8 cellular contexts compared by ENCODE assay signal in genomic region chr2:72887032-72887835, GRCh38. TPM values are rescaled to one million over a fixed set of nuclear protein-coding genes. Genes with fewer than 3 reads are reported as not detected.
DNase-seq lines count a peak whose midpoint lies in the region; ATAC-seq and TF ChIP-seq lines count a peak whose summit lies in the region.

Gene SPR (plus strand): TSS chr2:72887408. CDS start chr2:72887433, 25 bp downstream.

- peaks cover 31% of the 10 kb centered on the region for H3K27me3 ChIP-seq in CD4-positive, alpha-beta memory T cell (ENCODE audit: insufficient read depth, low read length)

- peaks cover 7% of the 10 kb centered on the region for H3K4me1 ChIP-seq in CD4-positive, alpha-beta memory T cell (ENCODE audit: insufficient read depth, low read length)

- no peak for TF ChIP-seq POLR2A in erythroblast (IDR thresholded peaks at IDR 0.05; ENCODE audit: low read length)

- no peaks in the 10 kb centered on the region for H3K9me3 ChIP-seq in CD4-positive, alpha-beta memory T cell (ENCODE audit: control insufficient read depth in 1 of 2, low read length in 2 of 2)

- H3K4me1 Mint-ChIP-seq in CD4-positive, alpha-beta memory T cell = peaks cover 3 to 10% (median 6%) of the 10 kb centered on the region in 4 donors

- peaks cover 0 to 3% (median 0%) of the 10 kb centered on the region in 8 donors for H3K9me3 Mint-ChIP-seq in CD4-positive, alpha-beta memory T cell

- no peaks in the 10 kb centered on the region for H3K36me3 Mint-ChIP-seq in CD4-positive, alpha-beta memory T cell

- ATAC-seq in GM19372 (IDR thresholded peaks at IDR 0.05; ENCODE audit: low read depth, unreplicated experiment) (peak; percentile 83), HG03457 (IDR thresholded peaks at IDR 0.05; ENCODE audit: unreplicated experiment) (peak; percentile 87)

- POLR2A ChIA-PET in CD4-positive, alpha-beta memory T cell (lab: Charles Lee; ENCODE audit: partially characterized antibody) = no interaction called here

- H3K27me3 Mint-ChIP-seq in CD4-positive, alpha-beta memory T cell = peaks cover 34 to 57% of the 10 kb centered on the region in 2 donors

- no peak within 1 kb of the TSS for H3K27ac ChIP-seq in CD4-positive, alpha-beta memory T cell (ENCODE audit: low read depth, low read length)

- DNase-seq in CD4-positive, alpha-beta memory T cell = peak in 4 of 5 donors; percentile 28 to 39 (median 34)
- DNase-seq in NOMO-1 treated with DMSO at 0.1 percent for 48 hours (lab: John Stamatoyannopoulos, UW; ENCODE audit: unreplicated experiment) (peak; percentile 37), activated T-cell treated with anti-CD3 and anti-CD28 coated beads for 48 hours (ENCODE audit: low read depth) (peak; percentile 70), erythroblast (lab: John Stamatoyannopoulos, UW) (peak; percentile 67 to 80), mucosa of gallbladder (ENCODE audit: low spot score) (peak; percentile 70)
- peak in 4 of 6 experiments; percentile 9 to 24 (median 16) for DNase-seq in stimulated activated naive CD4-positive, alpha-beta T cell (lab: John Stamatoyannopoulos, UW)

- H3K4me3 ChIP-seq in CD4-positive, alpha-beta memory T cell (ENCODE audit: low read length in 2 of 2) = peak within 1 kb of the TSS; percentile 36 to 51

- CTCF ChIA-PET in CD4-positive, alpha-beta memory T cell (lab: Charles Lee; ENCODE audit: partially characterized antibody) = interaction anchor here (0.9 to 2.1 kb wide), 15 partner anchors 11 to 153 kb away, joined by 3 to 11 read pairs (median 4); partner anchors contain the start of gene EMX1

- no peaks in the 10 kb centered on the region for H3K36me3 ChIP-seq in CD4-positive, alpha-beta memory T cell (ENCODE audit: insufficient read depth, low read length)

- peak within 1 kb of the TSS; percentile 76 to 85 (median 82) for H3K4me3 Mint-ChIP-seq in CD4-positive, alpha-beta memory T cell

- intact Hi-C loops in CD4-positive, alpha-beta memory T cell (cut with micrococcal nuclease) = no loop called here

- H3K27ac Mint-ChIP-seq in CD4-positive, alpha-beta memory T cell = no peak within 1 kb of the TSS

RNA-seq across cellular contexts. Expression of gene SPR, which starts in this region (rescaled TPM):
- not detected for total RNA-seq in CD4-positive, alpha-beta memory T cell
- polyA plus RNA-seq in CD4-positive, alpha-beta memory T cell = under 1 TPM in 1 of 2 donors, not detected in 1; 0.58 TPM
- 60.3 TPM for total RNA-seq in mucosa of gallbladder

Comparison
In these comparisons a context has a peak if more than half of its experiments do, and no peak if none do; other contexts are left out.
1. RNA of gene SPR (total RNA-seq): 60.3 TPM in mucosa of gallbladder (single experiment); not detected in CD4-positive, alpha-beta memory T cell; every median in the first group is over 10 times any median in the second.
2. Peak in DNase-seq and H3K4me3 ChIP-seq in CD4-positive, alpha-beta memory T cell; RNA of the gene not detected or under 1 TPM.
3. DNase-seq: peak in every context shown above with its lines; median percentile 74 in erythroblast; 70 in activated T-cell treated with anti-CD3 and anti-CD28 coated beads for 48 hours; 70 in mucosa of gallbladder; 37 in NOMO-1 treated with DMSO at 0.1 percent for 48 hours; 34 in CD4-positive, alpha-beta memory T cell; 16 in stimulated activated naive CD4-positive, alpha-beta T cell.